ENCODE assay signal across 1 cellular context in genomic region chr12:22539055-22539454, GRCh38.
A peak's percentile ranks its signal among the peaks of the same experiment; 100 is the strongest.
TF ChIP-seq lines count a peak whose summit lies in the region.

No MANE protein-coding gene starts in this region.

TF ChIP-seq in GM12878, 131 proteins besides CTCF, POLR2A, EP300 and RAD21 (continued from another document):
- TF ChIP-seq SPI1 (IDR thresholded peaks at IDR 0.05; ENCODE audit: borderline replicate concordance, insufficient read depth, low read depth, low read length) = peak; percentile 38; the same call in 1 of the 2 replicates
- TF ChIP-seq, protein P1, sequence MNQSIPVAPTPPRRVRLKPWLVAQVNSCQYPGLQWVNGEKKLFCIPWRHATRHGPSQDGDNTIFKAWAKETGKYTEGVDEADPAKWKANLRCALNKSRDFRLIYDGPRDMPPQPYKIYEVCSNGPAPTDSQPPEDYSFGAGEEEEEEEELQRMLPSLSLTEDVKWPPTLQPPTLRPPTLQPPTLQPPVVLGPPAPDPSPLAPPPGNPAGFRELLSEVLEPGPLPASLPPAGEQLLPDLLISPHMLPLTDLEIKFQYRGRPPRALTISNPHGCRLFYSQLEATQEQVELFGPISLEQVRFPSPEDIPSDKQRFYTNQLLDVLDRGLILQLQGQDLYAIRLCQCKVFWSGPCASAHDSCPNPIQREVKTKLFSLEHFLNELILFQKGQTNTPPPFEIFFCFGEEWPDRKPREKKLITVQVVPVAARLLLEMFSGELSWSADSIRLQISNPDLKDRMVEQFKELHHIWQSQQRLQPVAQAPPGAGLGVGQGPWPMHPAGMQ (IDR thresholded peaks at IDR 0.05; ENCODE audit: borderline replicate concordance) = no peak
- peak; percentile 51; the same call in 1 of the 2 replicates for TF ChIP-seq NR2F1 (conservative IDR thresholded peaks at IDR 0.05)
- TF ChIP-seq ESRRA (IDR thresholded peaks at IDR 0.05; ENCODE audit: low read length) = no peak
- no peak for TF ChIP-seq SMAD1 (IDR thresholded peaks at IDR 0.05; ENCODE audit: low read depth, partially characterized antibody)
- no peak for TF ChIP-seq EED (IDR thresholded peaks at IDR 0.05; ENCODE audit: low read depth)
- peak; percentile 29 to 41; a peak in 2 of 4 replicates for TF ChIP-seq IKZF2 (IDR thresholded peaks at IDR 0.05)
- no peak for TF ChIP-seq PML (IDR thresholded peaks at IDR 0.05; ENCODE audit: low read length)
